Comparison of ENCODE assay signal across 1 cellular context in the genomic region with DNA sequence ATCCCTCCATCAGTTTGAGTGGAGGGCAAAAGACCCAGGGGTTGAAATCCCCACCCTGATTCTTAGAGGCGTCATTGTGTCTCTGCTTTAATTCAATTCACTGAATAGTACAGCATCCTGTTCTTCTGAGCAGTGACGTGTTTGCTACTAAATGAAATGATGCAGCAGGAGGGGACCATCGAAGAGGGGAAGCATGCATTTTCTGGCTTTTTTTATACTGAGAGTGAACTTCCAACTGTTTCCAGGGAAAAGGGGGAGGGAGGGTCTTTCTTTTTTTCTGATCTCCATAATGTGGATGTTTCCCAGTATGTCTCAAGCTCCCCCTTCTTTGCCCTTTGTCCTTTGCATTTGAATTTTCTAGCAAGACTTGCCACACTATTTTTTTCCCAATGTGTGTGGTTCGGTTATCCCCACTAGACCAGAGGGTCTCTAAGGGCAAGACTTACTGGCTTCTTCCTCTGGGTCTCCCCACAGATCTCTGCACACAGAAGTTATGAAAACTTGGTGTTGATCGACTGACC.
TF ChIP-seq lines count a peak whose summit lies in the region.

No MANE protein-coding gene starts in this region.

TF ChIP-seq in GM12878, 131 proteins besides CTCF, POLR2A, EP300 and RAD21:
- TF ChIP-seq ATF7 (IDR thresholded peaks at IDR 0.05; ENCODE audit: low read depth) (peak; percentile 75), SIN3A (IDR thresholded peaks at IDR 0.05; ENCODE audit: low read depth, low read length) (no peak), TCF3 (IDR thresholded peaks at IDR 0.05; ENCODE audit: borderline replicate concordance, insufficient read depth, low read depth, low read length) (no peak), MXI1 (IDR thresholded peaks at IDR 0.05; ENCODE audit: low read depth, low read length) (no peak), NBN (IDR thresholded peaks at IDR 0.05) (0 out of 2 replicates have a peak, but pooled peaks have one; percentile 44), MEF2B (IDR thresholded peaks at IDR 0.05; ENCODE audit: partially characterized antibody, poor library complexity, severe bottlenecking) (peak; percentile 75), POU2F2 (IDR thresholded peaks at IDR 0.05; ENCODE audit: borderline replicate concordance, low read depth, low read length) (no peak), MTA2 (IDR thresholded peaks at IDR 0.05; ENCODE audit: low read depth) (no peak), IKZF2 (IDR thresholded peaks at IDR 0.05) (peak in 1 of 2 experiments; percentile 51), STAT3 (IDR thresholded peaks at IDR 0.05; ENCODE audit: low read depth, low read length) (no peak), GABPA (IDR thresholded peaks at IDR 0.05; ENCODE audit: low read depth) (no peak), RELA (IDR thresholded peaks at IDR 0.05; ENCODE audit: borderline replicate concordance, partially characterized antibody) (no peak), BHLHE40 (IDR thresholded peaks at IDR 0.05; ENCODE audit: borderline replicate concordance in 1 of 2, low read depth in 2 of 2, low read length in 1 of 2) (no peak), POLR2AphosphoS5 (IDR thresholded peaks at IDR 0.05; ENCODE audit: low read length) (0 out of 2 replicates have a peak, but pooled peaks have one; percentile 15), ZZZ3 (IDR thresholded peaks at IDR 0.05; ENCODE audit: control insufficient read depth, insufficient read length, low read depth) (no peak), NR2F1 (conservative IDR thresholded peaks at IDR 0.05) (peak; percentile 62)
- TF ChIP-seq, protein P1, sequence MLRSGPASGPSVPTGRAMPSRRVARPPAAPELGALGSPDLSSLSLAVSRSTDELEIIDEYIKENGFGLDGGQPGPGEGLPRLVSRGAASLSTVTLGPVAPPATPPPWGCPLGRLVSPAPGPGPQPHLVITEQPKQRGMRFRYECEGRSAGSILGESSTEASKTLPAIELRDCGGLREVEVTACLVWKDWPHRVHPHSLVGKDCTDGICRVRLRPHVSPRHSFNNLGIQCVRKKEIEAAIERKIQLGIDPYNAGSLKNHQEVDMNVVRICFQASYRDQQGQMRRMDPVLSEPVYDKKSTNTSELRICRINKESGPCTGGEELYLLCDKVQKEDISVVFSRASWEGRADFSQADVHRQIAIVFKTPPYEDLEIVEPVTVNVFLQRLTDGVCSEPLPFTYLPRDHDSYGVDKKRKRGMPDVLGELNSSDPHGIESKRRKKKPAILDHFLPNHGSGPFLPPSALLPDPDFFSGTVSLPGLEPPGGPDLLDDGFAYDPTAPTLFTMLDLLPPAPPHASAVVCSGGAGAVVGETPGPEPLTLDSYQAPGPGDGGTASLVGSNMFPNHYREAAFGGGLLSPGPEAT (IDR thresholded peaks at IDR 0.05; ENCODE audit: low read depth), result 0 out of 2 replicates have a peak, but pooled peaks have one; percentile 37
- TF ChIP-seq, protein P2, sequence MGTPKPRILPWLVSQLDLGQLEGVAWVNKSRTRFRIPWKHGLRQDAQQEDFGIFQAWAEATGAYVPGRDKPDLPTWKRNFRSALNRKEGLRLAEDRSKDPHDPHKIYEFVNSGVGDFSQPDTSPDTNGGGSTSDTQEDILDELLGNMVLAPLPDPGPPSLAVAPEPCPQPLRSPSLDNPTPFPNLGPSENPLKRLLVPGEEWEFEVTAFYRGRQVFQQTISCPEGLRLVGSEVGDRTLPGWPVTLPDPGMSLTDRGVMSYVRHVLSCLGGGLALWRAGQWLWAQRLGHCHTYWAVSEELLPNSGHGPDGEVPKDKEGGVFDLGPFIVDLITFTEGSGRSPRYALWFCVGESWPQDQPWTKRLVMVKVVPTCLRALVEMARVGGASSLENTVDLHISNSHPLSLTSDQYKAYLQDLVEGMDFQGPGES (IDR thresholded peaks at IDR 0.05), result no peak
